Comparison of ENCODE assay signal across 11 cellular contexts in genomic region chr16:57166951-57167350, GRCh38. TPM values are rescaled to one million over a fixed set of nuclear protein-coding genes. Genes with fewer than 3 reads are reported as not detected.
DNase-seq lines count a peak whose midpoint lies in the region; ATAC-seq and TF ChIP-seq lines count a peak whose summit lies in the region.
"Had no signal": no experiment of that assay in that cellular context is flagged by ENCODE, and none has a peak within 500 bp of the region (broad histone marks: within the 10 kb centered on the region; RNA-seq: fewer than 3 reads in every experiment).

No MANE protein-coding gene starts in this region.

- H3K4me3 Mint-ChIP-seq in activated naive CD4-positive, alpha-beta T cell treated with anti-CD3 and anti-CD28 coated beads for 36 hours: no peak overlapping the region
- H3K4me3 Mint-ChIP-seq: activated CD4-positive, alpha-beta T cell treated with anti-CD3 and anti-CD28 coated beads, Interleukin-2, amount 10 ng/mL, durations not matched to agents 24 days and 14 days had no signal

- peak overlapping the region; percentile 63 for H3K27ac ChIP-seq in angular gyrus (ENCODE audit: low read depth, low read length)
- peak overlapping the region; percentile 38 for H3K27ac ChIP-seq in cardiac muscle cell
- H3K27ac ChIP-seq: SK-N-MC had no signal

- H3K27me3 ChIP-seq in cardiac muscle cell: no peaks in the 10 kb centered on the region

- CTCF ChIA-PET in activated naive CD4-positive, alpha-beta T cell treated with anti-CD3 and anti-CD28 coated beads for 36 hours (lab: Charles Lee): interaction anchor here (0.7 to 2.4 kb wide), 5 partner anchors 73 to 203 kb away, joined by 3 to 17 read pairs (median 4); partner anchors contain the start of gene CPNE2

- DNase-seq in cardiac muscle cell (ENCODE audit: low read depth in 1 of 2, low spot score in 1 of 2) (peak; percentile 66 to 72), skeletal muscle cell (ENCODE audit: low read depth) (peak; percentile 73)
- no peak for DNase-seq in activated naive CD4-positive, alpha-beta T cell treated with anti-CD3 and anti-CD28 coated beads for 36 hours
- DNase-seq: activated CD4-positive, alpha-beta T cell treated with anti-CD3 and anti-CD28 coated beads, Interleukin-2, amount 10 ng/mL, durations not matched to agents 24 days and 14 days had no signal

- no peak for TF ChIP-seq CTCF in cardiac muscle cell (IDR thresholded peaks at IDR 0.05; ENCODE audit: low read depth, low read length)

- ATAC-seq in HG03342 (IDR thresholded peaks at IDR 0.05; ENCODE audit: unreplicated experiment): peak; percentile 47
- ATAC-seq in HG03442 (IDR thresholded peaks at IDR 0.05; ENCODE audit: unreplicated experiment): no peak
- ATAC-seq in HG02852 (IDR thresholded peaks at IDR 0.05; ENCODE audit: unreplicated experiment): no peak
- no peak for ATAC-seq in GM18868 (IDR thresholded peaks at IDR 0.05; ENCODE audit: unreplicated experiment)
- ATAC-seq: activated naive CD4-positive, alpha-beta T cell treated with anti-CD3 and anti-CD28 coated beads, Interleukin-2, amount 50 U/mL, for 72 hours had no signal

- intact Hi-C loops in activated naive CD4-positive, alpha-beta T cell treated with anti-CD3 and anti-CD28 coated beads for 36 hours (cut with micrococcal nuclease): no loop called here

- peaks cover 23% of the 10 kb centered on the region for H3K36me3 ChIP-seq in cardiac muscle cell

- H3K4me3 ChIP-seq in cardiac muscle cell (no peak overlapping the region), skeletal muscle cell (ENCODE audit: low read depth, low read length) (no peak overlapping the region)
- H3K4me3 ChIP-seq: SK-N-MC had no signal

- H3K36me3 Mint-ChIP-seq in activated naive CD4-positive, alpha-beta T cell treated with anti-CD3 and anti-CD28 coated beads for 36 hours (ENCODE audit: low read depth): peaks cover 24% of the 10 kb centered on the region

- H3K27me3 Mint-ChIP-seq in activated naive CD4-positive, alpha-beta T cell treated with anti-CD3 and anti-CD28 coated beads for 36 hours (ENCODE audit: low read depth): no peaks in the 10 kb centered on the region
- H3K27me3 Mint-ChIP-seq: activated CD4-positive, alpha-beta T cell treated with anti-CD3 and anti-CD28 coated beads, Interleukin-2, amount 10 ng/mL, durations not matched to agents 24 days and 14 days had no signal

- no peak overlapping the region for H3K27ac Mint-ChIP-seq in activated naive CD4-positive, alpha-beta T cell treated with anti-CD3 and anti-CD28 coated beads for 36 hours
- H3K27ac Mint-ChIP-seq: activated CD4-positive, alpha-beta T cell treated with anti-CD3 and anti-CD28 coated beads, Interleukin-2, amount 10 ng/mL, durations not matched to agents 24 days and 14 days; activated naive CD4-positive, alpha-beta T cell treated with anti-CD3 and anti-CD28 coated beads, Interleukin-2, amount 50 U/mL, for 72 hours had no signal

- H3K4me1 Mint-ChIP-seq in activated naive CD4-positive, alpha-beta T cell treated with anti-CD3 and anti-CD28 coated beads for 36 hours (ENCODE audit: low read depth): peaks cover 7% of the 10 kb centered on the region

- no peaks in the 10 kb centered on the region for H3K9me3 Mint-ChIP-seq in activated naive CD4-positive, alpha-beta T cell treated with anti-CD3 and anti-CD28 coated beads for 36 hours
- H3K9me3 Mint-ChIP-seq: activated CD4-positive, alpha-beta T cell treated with anti-CD3 and anti-CD28 coated beads, Interleukin-2, amount 10 ng/mL, durations not matched to agents 24 days and 14 days; activated naive CD4-positive, alpha-beta T cell treated with anti-CD3 and anti-CD28 coated beads, Interleukin-2, amount 50 U/mL, for 72 hours had no signal

- H3K9me3 ChIP-seq in cardiac muscle cell (ENCODE audit: low read depth): no peaks in the 10 kb centered on the region

- H3K4me1 ChIP-seq in cardiac muscle cell (ENCODE audit: low read depth): peaks cover 16% of the 10 kb centered on the region

RNA-seq across cellular contexts. Expression of gene PSME3IP1, which starts 18.9 kb away (rescaled TPM):
- 70.4 and 73.6 TPM in 2 replicates for total RNA-seq in cardiac muscle cell
- 86.8 and 108 TPM in 2 replicates for polyA plus RNA-seq in cardiac muscle cell
- 100 to 1,000 TPM; 106 to 110 TPM for total RNA-seq in activated naive CD4-positive, alpha-beta T cell treated with anti-CD3 and anti-CD28 coated beads for 36 hours

RNA-seq across cellular contexts. Expression of gene RSPRY1, which starts 19.2 kb away (rescaled TPM):
- 24.4 and 30.3 TPM in 2 replicates for total RNA-seq in cardiac muscle cell
- 33.2 and 44.7 TPM in 2 replicates for polyA plus RNA-seq in cardiac muscle cell
- 10 to 100 TPM; 25.7 to 28.7 TPM for total RNA-seq in activated naive CD4-positive, alpha-beta T cell treated with anti-CD3 and anti-CD28 coated beads for 36 hours
